Comparison of ENCODE assay signal across 19 cellular contexts in the genomic region with DNA sequence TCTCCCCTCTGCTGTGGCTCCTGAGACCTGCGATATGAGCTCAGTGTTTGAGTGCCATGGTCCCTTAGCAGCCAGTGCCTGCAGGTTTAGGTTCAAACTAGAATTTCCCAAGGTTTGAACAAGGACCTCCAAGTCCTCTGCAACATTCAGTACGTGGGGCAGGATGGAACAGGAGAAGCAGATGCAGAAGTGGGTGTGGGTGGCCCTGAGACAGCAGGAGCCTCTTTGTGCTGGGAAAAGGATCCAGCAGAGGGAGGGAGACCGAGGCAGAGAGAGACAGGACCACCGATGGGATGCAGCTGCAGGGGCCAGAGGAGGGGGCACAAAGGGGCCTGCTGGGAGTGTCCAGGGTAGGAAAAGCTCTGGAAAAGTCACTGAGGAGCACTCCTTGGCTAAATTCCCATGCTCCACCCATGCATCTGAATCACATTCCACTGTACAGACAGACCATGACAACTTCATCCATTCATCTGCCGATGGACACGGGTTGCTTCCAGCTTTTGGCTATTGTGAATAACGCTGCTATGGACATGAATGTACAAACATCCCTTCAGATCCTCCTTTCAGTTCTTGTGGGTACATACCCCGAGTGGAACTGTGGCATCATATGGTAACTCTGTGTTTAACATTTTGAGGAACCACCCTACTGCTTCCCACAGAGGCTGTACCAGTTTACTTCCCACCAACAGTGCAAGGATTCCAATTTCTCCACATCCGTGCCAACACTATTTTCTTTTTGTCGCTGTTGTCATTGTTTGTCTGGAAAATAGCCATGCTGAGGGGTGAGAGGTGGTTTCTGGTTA. TPM values are rescaled to one million over a fixed set of nuclear protein-coding genes. Genes with fewer than 3 reads are reported as not detected.
DNase-seq lines count a peak whose midpoint lies in the region; ATAC-seq lines count a peak whose summit lies in the region.
"Had no signal": no experiment of that assay in that cellular context is flagged by ENCODE, and none has a peak within 500 bp of the region (broad histone marks: within the 10 kb centered on the region; RNA-seq: fewer than 3 reads in every experiment).

No MANE protein-coding gene starts in this region.

- peaks cover 55 to 84% (median 61%) of the 10 kb centered on the region in 3 donors for H3K4me1 Mint-ChIP-seq in CD8-positive, alpha-beta memory T cell
- peaks cover 35 to 84% (median 74%) of the 10 kb centered on the region in 7 donors for H3K4me1 Mint-ChIP-seq in naive thymus-derived CD4-positive, alpha-beta T cell

- H3K9ac ChIP-seq in adipocyte (ENCODE audit: low read length), result no peak overlapping the region

- no peaks in the 10 kb centered on the region for H3K27me3 ChIP-seq in CD8-positive, alpha-beta memory T cell (ENCODE audit: insufficient read depth, low read length, poor library complexity, severe bottlenecking)
- peaks cover 50% of the 10 kb centered on the region for H3K27me3 ChIP-seq in adipocyte (replicated peaks; ENCODE audit: control insufficient read depth, insufficient read depth, low read length)
- H3K27me3 ChIP-seq in naive thymus-derived CD4-positive, alpha-beta T cell (ENCODE audit: control insufficient read depth in 2 of 2, insufficient read depth in 2 of 2, low read length in 2 of 2), result no peaks in the 10 kb centered on the region

- H3K4me3 ChIP-seq in CD8-positive, alpha-beta memory T cell (ENCODE audit: low read length), result no peak overlapping the region
- no peak overlapping the region for H3K4me3 ChIP-seq in adipocyte (ENCODE audit: low read length)
- no peak overlapping the region for H3K4me3 ChIP-seq in naive thymus-derived CD4-positive, alpha-beta T cell (ENCODE audit: low read length)
- H3K4me3 ChIP-seq: GM12878, SK-N-MC, skin epidermis had no signal

- peak overlapping the region in 7 of 8 donors; percentile 61 to 89 (median 76) for H3K27ac Mint-ChIP-seq in CD8-positive, alpha-beta memory T cell
- peak overlapping the region; percentile 77 to 100 (median 99) for H3K27ac Mint-ChIP-seq in naive thymus-derived CD4-positive, alpha-beta T cell

- H3K27me3 Mint-ChIP-seq in CD8-positive, alpha-beta memory T cell, result no peaks in the 10 kb centered on the region
- H3K27me3 Mint-ChIP-seq in naive thymus-derived CD4-positive, alpha-beta T cell, result no peaks in the 10 kb centered on the region

- POLR2A ChIA-PET in CD8-positive, alpha-beta memory T cell (lab: Charles Lee), result interaction anchor here (1.0 kb wide), 1 partner anchor 33 kb away, joined by 3 read pairs; no protein-coding TSS in a partner anchor
- POLR2A ChIA-PET in naive thymus-derived CD4-positive, alpha-beta T cell (lab: Charles Lee), result interaction anchor here (0.7 to 19.6 kb wide), 11 partner anchors 8 to 75 kb away, joined by 3 to 365 read pairs (median 9); a partner anchor contains a TSS

- no peak overlapping the region for H3K27ac ChIP-seq in CD8-positive, alpha-beta memory T cell (ENCODE audit: low read depth, low read length)
- H3K27ac ChIP-seq in naive thymus-derived CD4-positive, alpha-beta T cell (ENCODE audit: low read depth, low read length), result peak overlapping the region; percentile 90
- H3K27ac ChIP-seq: SK-N-MC had no signal

- H3K4me3 Mint-ChIP-seq in CD8-positive, alpha-beta memory T cell, result no peak overlapping the region
- H3K4me3 Mint-ChIP-seq in naive thymus-derived CD4-positive, alpha-beta T cell, result peak overlapping the region in 7 of 10 donors; percentile 21 to 89 (median 57)

- DNase-seq in SIG-M5 treated with dmso at 0.1 percent for 504 hours (lab: John Stamatoyannopoulos, UW; ENCODE audit: unreplicated experiment) (peak; percentile 61), SIG-M5 (lab: John Stamatoyannopoulos, UW) (no peak), adipocyte (ENCODE audit: low read depth) (peak; percentile 51), left colon (no peak), DMS79 (lab: John Stamatoyannopoulos, UW) (no peak), DMS 273 (lab: John Stamatoyannopoulos, UW; ENCODE audit: unreplicated experiment) (no peak)
- DNase-seq in CD8-positive, alpha-beta memory T cell, result no peak
- DNase-seq in naive thymus-derived CD4-positive, alpha-beta T cell, result no peak
- DNase-seq: 8988T; activated CD4-positive, alpha-beta T cell treated with anti-CD3 and anti-CD28 coated beads for 1 hour; islet precursor cell; Kasumi-1; NCI-H2107; NK-92 treated with Interleukin-12 subunit alpha and Interleukin-12 subunit beta, amount 100 ng/mL, for 24 hours had no signal

- intact Hi-C loops in naive thymus-derived CD4-positive, alpha-beta T cell (cut with micrococcal nuclease), result no loop called here
- intact Hi-C loops in left colon (cut with DNase I, micrococcal nuclease), result no loop called here

- peaks cover 14 to 86% (median 18%) of the 10 kb centered on the region in 3 donors for H3K36me3 Mint-ChIP-seq in CD8-positive, alpha-beta memory T cell
- H3K36me3 Mint-ChIP-seq in naive thymus-derived CD4-positive, alpha-beta T cell, result peaks cover 15 to 50% (median 38%) of the 10 kb centered on the region in 5 donors

- H3K4me1 ChIP-seq in CD8-positive, alpha-beta memory T cell (ENCODE audit: insufficient read depth, low read length), result peaks cover 59% of the 10 kb centered on the region
- no peaks in the 10 kb centered on the region for H3K4me1 ChIP-seq in adipocyte (ENCODE audit: control insufficient read depth, insufficient read depth, low read length)
- peaks cover 36 to 74% of the 10 kb centered on the region in 2 donors for H3K4me1 ChIP-seq in naive thymus-derived CD4-positive, alpha-beta T cell (ENCODE audit: control insufficient read depth in 2 of 2, insufficient read depth in 2 of 2, low read length in 2 of 2)

- no peaks in the 10 kb centered on the region for H3K9me3 ChIP-seq in CD8-positive, alpha-beta memory T cell (ENCODE audit: low read length)
- no peaks in the 10 kb centered on the region for H3K9me3 ChIP-seq in adipocyte (ENCODE audit: control insufficient read depth, low read length)
- no peaks in the 10 kb centered on the region for H3K9me3 ChIP-seq in naive thymus-derived CD4-positive, alpha-beta T cell (ENCODE audit: control insufficient read depth in 2 of 3, low read length in 3 of 3)

- H3K36me3 ChIP-seq in CD8-positive, alpha-beta memory T cell (ENCODE audit: insufficient read depth, low read length), result peaks cover 45% of the 10 kb centered on the region
- H3K36me3 ChIP-seq in adipocyte (ENCODE audit: control insufficient read depth, insufficient read depth, low read length, severe bottlenecking), result no peaks in the 10 kb centered on the region
- peaks cover 23 to 73% (median 34%) of the 10 kb centered on the region in 3 experiments for H3K36me3 ChIP-seq in naive thymus-derived CD4-positive, alpha-beta T cell (ENCODE audit: control insufficient read depth in 2 of 3, insufficient read depth in 3 of 3, low read length in 3 of 3)

- ATAC-seq in naive thymus-derived CD4-positive, alpha-beta T cell, result no peak
- no peak for ATAC-seq in left colon
- ATAC-seq: GM12878 had no signal

- CTCF ChIA-PET in CD8-positive, alpha-beta memory T cell (lab: Charles Lee), result no interaction called here
- CTCF ChIA-PET in naive thymus-derived CD4-positive, alpha-beta T cell (lab: Charles Lee), result interaction anchor here (0.5 to 0.9 kb wide), 2 partner anchors 18 to 543 kb away, joined by 3 to 4 read pairs; no protein-coding TSS in a partner anchor

- no peaks in the 10 kb centered on the region for H3K9me3 Mint-ChIP-seq in CD8-positive, alpha-beta memory T cell
- peaks cover 0 to 5% (median 0%) of the 10 kb centered on the region in 11 donors for H3K9me3 Mint-ChIP-seq in naive thymus-derived CD4-positive, alpha-beta T cell
- H3K9me3 Mint-ChIP-seq: nephron had no signal

RNA-seq across cellular contexts. Expression of a gene that starts 26.7 kb away (rescaled TPM):
- total RNA-seq in CD8-positive, alpha-beta memory T cell, result 10 to 100 TPM; 11.3 to 12.3 TPM
- polyA plus RNA-seq in CD8-positive, alpha-beta memory T cell, result 103 TPM
- total RNA-seq in naive thymus-derived CD4-positive, alpha-beta T cell, result 10 to 100 TPM; 62.8 to 83.5 (median 68.7) TPM
- 100 to 1,000 TPM; 186 to 315 TPM for polyA plus RNA-seq in naive thymus-derived CD4-positive, alpha-beta T cell
- total RNA-seq in left colon, result 1 to 10 TPM in 1 of 2 donors, under 1 TPM in 1; 0.95 to 2.0 TPM
- total RNA-seq: dermis microvascular lymphatic vessel endothelial cell had no signal

Comparison
In these comparisons a context has a peak if more than half of its experiments do, and no peak if none do; other contexts are left out.
1. DNase-seq: peak in SIG-M5 treated with dmso at 0.1 percent for 504 hours (single experiment) and adipocyte (single experiment); none in SIG-M5 (single experiment), CD8-positive, alpha-beta memory T cell (0 of 5), naive thymus-derived CD4-positive, alpha-beta T cell (0 of 9), left colon (0 of 2), DMS79 (single experiment) and DMS 273 (single experiment).
2. H3K4me3 Mint-ChIP-seq: peak in naive thymus-derived CD4-positive, alpha-beta T cell (7 of 10); none in CD8-positive, alpha-beta memory T cell (0 of 7).
3. RNA of a gene that starts 26.7 kb away (total RNA-seq): 62.8 to 83.5 TPM in naive thymus-derived CD4-positive, alpha-beta T cell; 11.3 to 12.3 TPM in CD8-positive, alpha-beta memory T cell and 0.95 to 2.0 TPM in left colon; every median in the first group is over 4 times any median in the second.